ENCODE assay signal across 22 cellular contexts in the genomic region with DNA sequence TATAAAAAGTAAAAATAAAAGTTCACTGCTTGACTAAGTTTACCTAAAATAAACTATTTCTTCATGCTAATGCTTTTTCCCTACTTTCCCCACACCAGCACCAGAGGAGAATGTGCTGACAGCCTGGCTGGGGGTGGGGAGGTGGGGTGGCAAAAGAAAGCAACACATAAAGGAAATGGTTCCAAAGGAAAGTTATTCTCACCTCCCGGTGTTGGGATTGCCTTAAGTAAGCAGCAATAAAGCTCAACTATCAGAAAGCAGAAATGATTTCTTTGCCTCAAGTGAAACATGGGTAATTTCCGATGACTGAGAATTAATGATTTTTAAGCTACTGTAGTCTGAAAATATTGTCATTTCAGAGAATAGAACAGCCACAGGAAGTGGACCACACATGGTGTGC.
DNase-seq lines count a peak whose midpoint lies in the region; ATAC-seq, FAIRE-seq and TF ChIP-seq lines count a peak whose summit lies in the region.
"Had no signal": no experiment of that assay in that cellular context is flagged by ENCODE, and none has a peak within 500 bp of the region (broad histone marks: within the 10 kb centered on the region; RNA-seq: fewer than 3 reads in every experiment).

No MANE protein-coding gene starts in this region.

- 0 out of 2 replicates have a peak overlapping the region, but pooled peaks have one; percentile 23 for H3K4me2 ChIP-seq in GM23338

- no peaks in the 10 kb centered on the region for H3F3A ChIP-seq in GM23338 (replicated peaks; ENCODE audit: low read depth)

- no peaks in the 10 kb centered on the region for H3K9me3 ChIP-seq in psoas muscle
- H3K9me3 ChIP-seq: esophagus squamous epithelium, heart right ventricle, sigmoid colon, SJCRH30, stomach had no signal

- in situ Hi-C loops in brain microvascular endothelial cell (cut with HindIII; ENCODE audit: low pct_ligation_motif_present, low sequenced_read_pairs): no loop called here

- ATAC-seq in GM23338 (peak; percentile 60), psoas muscle (peak in 2 of 4 donors; percentile 27)
- ATAC-seq: activated naive CD8-positive, alpha-beta T cell treated with anti-CD3 and anti-CD28 coated beads, Interleukin-2, amount 50 U/mL, for 24 hours; heart right ventricle; left lobe of liver; PC-3 had no signal

- 18 to 35% (median 21%) methylated on average over 2 of the region's 2 CpGs for WGBS in psoas muscle, 3 donors

- H3K27ac Mint-ChIP-seq in GM23338: no peak overlapping the region; the same call in 1 of the 2 replicates
- H3K27ac Mint-ChIP-seq: activated naive CD8-positive, alpha-beta T cell treated with anti-CD3 and anti-CD28 coated beads, Interleukin-2, amount 50 U/mL, for 24 hours; activated T-helper 2 cell treated with anti-CD3 and anti-CD28 coated beads, Interferon-gamma antibody, Interleukin-2, Interleukin-4, amounts not matched to agents 10 μg/mL and 5 μg/mL and 100 μg/mL, durations not matched to agents 14 hours and 24 hours and 36 hours had no signal

- H3K27me3 Mint-ChIP-seq in GM23338 (ENCODE audit: insufficient read depth, low read depth, poor library complexity): no peaks in the 10 kb centered on the region
- H3K27me3 Mint-ChIP-seq: activated naive CD8-positive, alpha-beta T cell treated with anti-CD3 and anti-CD28 coated beads, Interleukin-2, amount 50 U/mL, for 24 hours had no signal

- H3K79me2 ChIP-seq in GM23338 (replicated peaks; ENCODE audit: insufficient read depth): no peaks in the 10 kb centered on the region

- H3K4me3 Mint-ChIP-seq in GM23338: no peak overlapping the region
- H3K4me3 Mint-ChIP-seq: activated naive CD8-positive, alpha-beta T cell treated with anti-CD3 and anti-CD28 coated beads, Interleukin-2, amount 50 U/mL, for 24 hours had no signal

- H3K9me3 Mint-ChIP-seq in GM23338: peaks cover 3% of the 10 kb centered on the region; the same call in 1 of the 3 replicates
- H3K9me3 Mint-ChIP-seq: activated T-helper 2 cell treated with anti-CD3 and anti-CD28 coated beads, Interferon-gamma antibody, Interleukin-2, Interleukin-4, amounts not matched to agents 10 μg/mL and 5 μg/mL and 100 μg/mL, durations not matched to agents 14 hours and 24 hours and 36 hours had no signal

- no peak for FAIRE-seq in D721Med (lab: Jason Lieb, UNC)

- H3K36me3 ChIP-seq in GM23338 (ENCODE audit: insufficient read depth) (no peaks in the 10 kb centered on the region), brain microvascular endothelial cell (replicated peaks) (no peaks in the 10 kb centered on the region), psoas muscle (ENCODE audit: insufficient read depth in 1 of 2, low read depth in 1 of 2) (no peaks in the 10 kb centered on the region)
- H3K36me3 ChIP-seq: esophagus squamous epithelium, heart right ventricle, sigmoid colon, SJCRH30, stomach had no signal

- H3K27ac ChIP-seq in GM23338 (ENCODE audit: low read depth): no peak overlapping the region
- no peak overlapping the region for H3K27ac ChIP-seq in brain microvascular endothelial cell
- H3K27ac ChIP-seq in psoas muscle: peak overlapping the region; percentile 7
- H3K27ac ChIP-seq: esophagus squamous epithelium, SJCRH30, stomach had no signal

- H3K4me1 ChIP-seq in GM23338 (ENCODE audit: insufficient read depth) (peaks cover 11% of the 10 kb centered on the region), psoas muscle (peaks cover 4% of the 10 kb centered on the region)
- H3K4me1 ChIP-seq: esophagus squamous epithelium, SJCRH30, stomach had no signal

- H3K27me3 ChIP-seq in GM23338 (ENCODE audit: insufficient read depth) (no peaks in the 10 kb centered on the region), brain microvascular endothelial cell (replicated peaks) (no peaks in the 10 kb centered on the region), psoas muscle (ENCODE audit: insufficient read depth in 3 of 3, low read length in 2 of 3) (no peaks in the 10 kb centered on the region)
- H3K27me3 ChIP-seq: esophagus squamous epithelium, heart right ventricle, sigmoid colon, SJCRH30, stomach had no signal

- TF ChIP-seq CTCF in GM23338 (conservative IDR thresholded peaks at IDR 0.05; ENCODE audit: low read depth in 2 of 2): no peak
- TF ChIP-seq CTCF in brain microvascular endothelial cell (IDR thresholded peaks at IDR 0.05; ENCODE audit: low read depth, low read length, missing control alignments): no peak
- TF ChIP-seq CTCF in psoas muscle (IDR thresholded peaks at IDR 0.05): no peak
- no peak for TF ChIP-seq CTCF in D721Med (IDR thresholded peaks at IDR 0.05; ENCODE audit: insufficient read depth, missing control alignments)

- H3K9me2 ChIP-seq in GM23338 (ENCODE audit: insufficient read depth): no peaks in the 10 kb centered on the region

- intact Hi-C loops in psoas muscle (cut with DNase I): no loop called here

- no peaks in the 10 kb centered on the region for H4K20me1 ChIP-seq in GM23338 (replicated peaks; ENCODE audit: insufficient read depth)

- peaks cover 13% of the 10 kb centered on the region for H3K4me1 Mint-ChIP-seq in GM23338
- H3K4me1 Mint-ChIP-seq: activated naive CD8-positive, alpha-beta T cell treated with anti-CD3 and anti-CD28 coated beads, Interleukin-2, amount 50 U/mL, for 24 hours had no signal

- no peak overlapping the region for H3K4me3 ChIP-seq in GM23338
- H3K4me3 ChIP-seq in brain microvascular endothelial cell (ENCODE audit: low read depth, low read length): no peak overlapping the region
- H3K4me3 ChIP-seq in psoas muscle: no peak overlapping the region
- H3K4me3 ChIP-seq: esophagus squamous epithelium, heart right ventricle, sigmoid colon, SJCRH30, stomach had no signal

- H2AFZ ChIP-seq in GM23338: peak overlapping the region; percentile 35; the same call in 1 of the 2 replicates

- H3K36me3 Mint-ChIP-seq in GM23338 (ENCODE audit: low read depth): peaks cover 3% of the 10 kb centered on the region; the same call in 1 of the 3 replicates

- DNase-seq in GM23338 (ENCODE audit: low spot score): peak; percentile 29
- peak; percentile 18 for DNase-seq in brain microvascular endothelial cell
- peak; percentile 17 for DNase-seq in iPS-NIHi7 (ENCODE audit: extremely low spot score)
- DNase-seq in psoas muscle: no peak
- DNase-seq in stimulated activated CD4-positive, alpha-beta T cell treated with anti-CD3 and anti-CD28 coated beads, Interleukin-4, amount 100 ng/mL, for 4 hours: no peak
- no peak for DNase-seq in DMS114 treated with DMSO at 0.1 percent for 48 hours (lab: John Stamatoyannopoulos, UW; ENCODE audit: unreplicated experiment)
- no peak for DNase-seq in NCI-H1417 treated with DMSO at 0.1 percent for 48 hours (lab: John Stamatoyannopoulos, UW)
- DNase-seq in D721Med (ENCODE audit: insufficient read length, low spot score): no peak
- DNase-seq: activated CD4-positive, alpha-beta T cell treated with anti-CD3 and anti-CD28 coated beads for 1 hour; activated naive CD8-positive, alpha-beta T cell treated with anti-CD3 and anti-CD28 coated beads, Interleukin-2, amount 50 U/mL, for 24 hours; COR-L47; esophagus squamous epithelium; heart right ventricle; KG1; NCI-H1092; PC-3; sigmoid colon; stimulated activated CD4-positive, alpha-beta T cell treated with anti-CD3 and anti-CD28 coated beads, Interleukin-2, amount 100 ng/mL, for 24 hours; stomach had no signal

TF ChIP-seq in GM23338, 12 proteins besides CTCF, POLR2A, EP300 and RAD21 (continues in another document):
- TF ChIP-seq STAT1 (IDR thresholded peaks at IDR 0.05; ENCODE audit: unreplicated experiment) (no peak), ETS1 (IDR thresholded peaks at IDR 0.05) (no peak), REST (IDR thresholded peaks at IDR 0.05; ENCODE audit: unreplicated experiment) (no peak), EZH2phosphoT487 (IDR thresholded peaks at IDR 0.05; ENCODE audit: unreplicated experiment) (no peak), NANOG (IDR thresholded peaks at IDR 0.05; ENCODE audit: borderline replicate concordance) (no peak), ZNF114 (CRISPR knock-in tag; IDR thresholded peaks at IDR 0.05) (no peak)

Comparison
In these comparisons a context has a peak if more than half of its experiments do, and no peak if none do; other contexts are left out.
1. DNase-seq: peak in GM23338 (single experiment), brain microvascular endothelial cell (single experiment) and iPS-NIHi7 (single experiment); none in psoas muscle (0 of 2), stimulated activated CD4-positive, alpha-beta T cell treated with anti-CD3 and anti-CD28 coated beads, Interleukin-4, amount 100 ng/mL, for 4 hours (0 of 2), DMS114 treated with DMSO at 0.1 percent for 48 hours (single experiment), NCI-H1417 treated with DMSO at 0.1 percent for 48 hours (single experiment) and D721Med (single experiment).